Comparison of ENCODE assay signal across 23 cellular contexts in the genomic region with DNA sequence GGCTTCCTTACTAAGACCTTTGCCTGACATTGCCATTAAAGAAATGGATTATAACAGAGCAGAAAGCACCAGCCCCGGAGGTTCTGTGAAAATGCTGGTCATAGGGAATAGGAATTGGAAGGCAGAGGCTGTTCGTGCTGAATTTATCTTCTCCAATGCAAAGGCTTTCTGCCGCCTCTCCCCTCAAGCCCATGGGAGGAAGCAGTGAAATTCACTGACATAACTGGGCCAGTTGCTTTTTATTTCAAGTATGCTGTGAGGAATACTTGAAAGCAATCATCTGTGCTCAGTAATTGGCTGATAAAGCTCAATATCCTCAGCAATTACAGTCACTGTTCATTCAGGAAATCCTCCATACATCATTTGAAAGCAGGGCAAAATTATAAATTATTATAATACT.
"Had no signal": no experiment of that assay in that cellular context is flagged by ENCODE, and none has a peak within 500 bp of the region (broad histone marks: within the 10 kb centered on the region; RNA-seq: fewer than 3 reads in every experiment).

No MANE protein-coding gene starts in this region.

- H3K36me3 ChIP-seq: gastrocnemius medialis, ovary, tibial artery had no signal

- ATAC-seq: effector memory CD8-positive, alpha-beta T cell; gastrocnemius medialis; left lobe of liver; naive thymus-derived CD4-positive, alpha-beta T cell; psoas muscle; sciatic nerve; stimulated activated effector memory CD8-positive, alpha-beta T cell treated with anti-CD3 and anti-CD28 coated beads, Interleukin-12 subunit alpha, Interleukin-12 subunit beta, amount 100 ng/mL, for 72 hours had no signal

- H3K4me1 Mint-ChIP-seq: memory B cell; naive thymus-derived CD4-positive, alpha-beta T cell; nephron progenitor cell; stimulated activated effector memory CD8-positive, alpha-beta T cell treated with anti-CD3 and anti-CD28 coated beads, Interleukin-12 subunit alpha, Interleukin-12 subunit beta, amount 100 ng/mL, for 72 hours had no signal

- H3K27ac ChIP-seq: gastrocnemius medialis, ovary, psoas muscle, testis, tibial artery had no signal

- H3K27me3 Mint-ChIP-seq: effector memory CD8-positive, alpha-beta T cell; type B pancreatic cell had no signal

- H3K9me3 Mint-ChIP-seq: type B pancreatic cell had no signal

- H3K4me3 Mint-ChIP-seq: effector memory CD8-positive, alpha-beta T cell; memory B cell; naive thymus-derived CD4-positive, alpha-beta T cell; nephron progenitor cell; stimulated activated effector memory CD8-positive, alpha-beta T cell treated with anti-CD3 and anti-CD28 coated beads, Interleukin-12 subunit alpha, Interleukin-12 subunit beta, amount 100 ng/mL, for 72 hours; type B pancreatic cell had no signal

- H3K4me1 ChIP-seq: gastrocnemius medialis, psoas muscle, testis, tibial artery had no signal

- H3K27me3 ChIP-seq: gastrocnemius medialis, ovary, testis, tibial artery had no signal

- DNase-seq: cerebellar nuclear complex; cortex of kidney; effector memory CD8-positive, alpha-beta T cell; gastrocnemius medialis; midbrain; naive thymus-derived CD4-positive, alpha-beta T cell; nephron progenitor cell; occipital lobe; ovary; posterior cingulate gyrus; psoas muscle; stimulated activated CD4-positive, alpha-beta T cell treated with anti-CD3 and anti-CD28 coated beads, Interleukin-2, amount 100 ng/mL, for 24 hours; stimulated activated CD4-positive, alpha-beta T cell treated with anti-CD3 and anti-CD28 coated beads, Interleukin-4, amount 100 ng/mL, for 24 hours; stimulated activated naive CD4-positive, alpha-beta T cell treated with Interleukin-2 at 50 U/mL for 16 hours; substantia nigra; testis; tibial artery had no signal

- H3K9me3 ChIP-seq: gastrocnemius medialis, ovary, psoas muscle, testis had no signal

- H3K36me3 Mint-ChIP-seq: memory B cell; stimulated activated effector memory CD8-positive, alpha-beta T cell treated with anti-CD3 and anti-CD28 coated beads, Interleukin-12 subunit alpha, Interleukin-12 subunit beta, amount 100 ng/mL, for 72 hours; type B pancreatic cell had no signal

- H3K4me3 ChIP-seq: gastrocnemius medialis, lung, ovary, psoas muscle, testis, tibial artery had no signal

- H3K27ac Mint-ChIP-seq: effector memory CD8-positive, alpha-beta T cell; memory B cell; naive thymus-derived CD4-positive, alpha-beta T cell; nephron progenitor cell; stimulated activated effector memory CD8-positive, alpha-beta T cell treated with anti-CD3 and anti-CD28 coated beads, Interleukin-12 subunit alpha, Interleukin-12 subunit beta, amount 100 ng/mL, for 72 hours; type B pancreatic cell had no signal
